In genomic region chr4:159002950-159003349, GRCh38 we compare ENCODE assay signal across 14 cellular contexts.
DNase-seq lines count a peak whose midpoint lies in the region; ATAC-seq, FAIRE-seq and TF ChIP-seq lines count a peak whose summit lies in the region.
"Had no signal": no experiment of that assay in that cellular context is flagged by ENCODE, and none has a peak within 500 bp of the region (broad histone marks: within the 10 kb centered on the region; RNA-seq: fewer than 3 reads in every experiment).

No MANE protein-coding gene starts in this region.

- ATAC-seq in foreskin keratinocyte (no peak), HG03439 (IDR thresholded peaks at IDR 0.05; ENCODE audit: unreplicated experiment) (no peak)
- ATAC-seq in stimulated activated naive CD8-positive, alpha-beta T cell treated with anti-CD3 and anti-CD28 coated beads, Interleukin-15, amount 100 ng/mL, for 72 hours, result peak; percentile 57

- H3K4me3 ChIP-seq in astrocyte (ENCODE audit: insufficient read depth, low read depth, low read length), result no peak overlapping the region
- H3K4me3 ChIP-seq: sigmoid colon had no signal

- H3K27ac Mint-ChIP-seq in astrocyte (ENCODE audit: unreplicated experiment), result no peak overlapping the region
- H3K27ac Mint-ChIP-seq in stimulated activated naive CD8-positive, alpha-beta T cell treated with anti-CD3 and anti-CD28 coated beads, Interleukin-15, amount 100 ng/mL, for 72 hours, result no peak overlapping the region
- H3K27ac Mint-ChIP-seq: activated naive CD8-positive, alpha-beta T cell; naive B cell had no signal

- no peaks in the 10 kb centered on the region for H3K9me3 ChIP-seq in astrocyte (ENCODE audit: insufficient read depth, low read depth, low read length)
- H3K9me3 ChIP-seq: sigmoid colon had no signal

- H3K27me3 ChIP-seq in astrocyte (ENCODE audit: insufficient read depth, low read length), result no peaks in the 10 kb centered on the region
- H3K27me3 ChIP-seq in foreskin keratinocyte, result no peaks in the 10 kb centered on the region
- H3K27me3 ChIP-seq: sigmoid colon had no signal

- H3K9me3 Mint-ChIP-seq in astrocyte (ENCODE audit: unreplicated experiment), result no peaks in the 10 kb centered on the region
- no peaks in the 10 kb centered on the region for H3K9me3 Mint-ChIP-seq in stimulated activated naive CD8-positive, alpha-beta T cell treated with anti-CD3 and anti-CD28 coated beads, Interleukin-15, amount 100 ng/mL, for 72 hours

- H3K27ac ChIP-seq in astrocyte (ENCODE audit: low read depth, low read length), result peak overlapping the region; percentile 33
- H3K27ac ChIP-seq in foreskin keratinocyte, result peak overlapping the region; percentile 80
- H3K27ac ChIP-seq: sigmoid colon had no signal

- H3K4me2 ChIP-seq in astrocyte (ENCODE audit: low read length), result peak overlapping the region; percentile 65

- DNase-seq in NCI-H748 (lab: John Stamatoyannopoulos, UW; ENCODE audit: unreplicated experiment) (peak; percentile 65), NCI-H748 treated with DMSO at 0.1 percent for 48 hours (lab: John Stamatoyannopoulos, UW) (no peak), astrocyte (ENCODE audit: low read depth) (peak; percentile 69), foreskin keratinocyte (no peak), Kasumi-1 (lab: John Stamatoyannopoulos, UW) (no peak), DMS79 treated with DMSO at 0.1 percent for 48 hours (lab: John Stamatoyannopoulos, UW) (no peak)
- DNase-seq in stimulated activated naive CD8-positive, alpha-beta T cell treated with anti-CD3 and anti-CD28 coated beads, Interleukin-15, amount 100 ng/mL, for 72 hours, result no peak
- DNase-seq: activated CD8-positive, alpha-beta memory T cell treated with anti-CD3 and anti-CD28 coated beads, Interleukin-2, amount 50 U/mL, for 4 hours; effector CD4-positive, alpha-beta T cell; naive B cell; sigmoid colon had no signal

- H3K27me3 Mint-ChIP-seq in astrocyte (ENCODE audit: low read depth, unreplicated experiment), result no peaks in the 10 kb centered on the region
- H3K27me3 Mint-ChIP-seq in stimulated activated naive CD8-positive, alpha-beta T cell treated with anti-CD3 and anti-CD28 coated beads, Interleukin-15, amount 100 ng/mL, for 72 hours, result peaks cover 25% of the 10 kb centered on the region

- H2AFZ ChIP-seq in astrocyte (ENCODE audit: low read depth, low read length), result no peak overlapping the region

- H3K4me1 Mint-ChIP-seq in astrocyte (ENCODE audit: low read depth, unreplicated experiment), result peaks cover 18% of the 10 kb centered on the region
- H3K4me1 Mint-ChIP-seq in stimulated activated naive CD8-positive, alpha-beta T cell treated with anti-CD3 and anti-CD28 coated beads, Interleukin-15, amount 100 ng/mL, for 72 hours, result peaks cover 14% of the 10 kb centered on the region
- H3K4me1 Mint-ChIP-seq: naive B cell had no signal

- H3K4me1 ChIP-seq in astrocyte (ENCODE audit: insufficient read depth, low read length), result peaks cover 12% of the 10 kb centered on the region
- peaks cover 25% of the 10 kb centered on the region for H3K4me1 ChIP-seq in foreskin keratinocyte

- H3K4me3 Mint-ChIP-seq in astrocyte (ENCODE audit: unreplicated experiment), result no peak overlapping the region
- H3K4me3 Mint-ChIP-seq in stimulated activated naive CD8-positive, alpha-beta T cell treated with anti-CD3 and anti-CD28 coated beads, Interleukin-15, amount 100 ng/mL, for 72 hours, result peak overlapping the region in 1 of 2 donors; percentile 8
- H3K4me3 Mint-ChIP-seq: activated naive CD8-positive, alpha-beta T cell; naive B cell had no signal

- no peaks in the 10 kb centered on the region for H4K20me1 ChIP-seq in astrocyte (ENCODE audit: insufficient read depth, low read length)

- no peaks in the 10 kb centered on the region for H3K79me2 ChIP-seq in astrocyte (ENCODE audit: insufficient read depth, low read length)

- no peaks in the 10 kb centered on the region for H3K36me3 Mint-ChIP-seq in astrocyte (ENCODE audit: low read depth, unreplicated experiment)
- H3K36me3 Mint-ChIP-seq: activated naive CD8-positive, alpha-beta T cell; naive B cell had no signal

- H3K9ac ChIP-seq in astrocyte (ENCODE audit: low read length), result peak overlapping the region; percentile 14

- FAIRE-seq in astrocyte (lab: Jason Lieb, UNC), result no peak
- FAIRE-seq: D721Med had no signal

- H3K36me3 ChIP-seq in astrocyte (ENCODE audit: insufficient read depth, low read length), result no peaks in the 10 kb centered on the region
- H3K36me3 ChIP-seq: sigmoid colon had no signal

- TF ChIP-seq CTCF in astrocyte (IDR thresholded peaks at IDR 0.05; ENCODE audit: insufficient read depth, low read depth, low read length) (no peak), foreskin keratinocyte (conservative IDR thresholded peaks at IDR 0.05) (no peak)

Comparison
In these comparisons a context has a peak if more than half of its experiments do, and no peak if none do; other contexts are left out.
1. DNase-seq: peak in NCI-H748 (single experiment) and astrocyte (single experiment); none in NCI-H748 treated with DMSO at 0.1 percent for 48 hours (single experiment), foreskin keratinocyte (0 of 2), stimulated activated naive CD8-positive, alpha-beta T cell treated with anti-CD3 and anti-CD28 coated beads, Interleukin-15, amount 100 ng/mL, for 72 hours (0 of 2), Kasumi-1 (0 of 2) and DMS79 treated with DMSO at 0.1 percent for 48 hours (single experiment).